Comparison of ENCODE assay signal across 8 cellular contexts in the genomic region with DNA sequence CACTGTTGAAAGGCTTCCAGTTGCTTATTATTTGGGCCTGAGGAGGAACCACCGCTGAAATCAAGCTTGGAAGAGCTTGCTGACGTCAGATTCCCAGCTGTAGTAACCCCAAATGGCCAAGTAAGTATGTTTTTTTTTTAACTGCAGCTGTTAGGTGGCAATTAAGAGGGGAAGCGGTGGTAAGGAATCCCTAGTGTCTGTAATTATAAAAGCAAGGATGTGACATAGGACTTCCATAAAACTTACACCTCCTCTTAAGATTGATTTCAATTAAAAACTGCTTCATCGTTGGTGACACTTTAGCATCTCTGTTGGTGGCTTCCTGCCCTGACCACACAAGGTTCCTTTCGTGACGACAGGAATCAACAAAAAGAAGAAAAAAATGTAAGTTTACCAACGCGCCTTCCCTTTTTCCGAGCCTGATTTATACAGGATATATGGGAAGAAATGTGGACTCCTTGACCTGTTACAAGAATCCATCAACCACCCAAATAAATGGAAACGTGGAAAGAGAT. TPM values are rescaled to one million over a fixed set of nuclear protein-coding genes. Genes with fewer than 3 reads are reported as not detected.
A peak's percentile ranks its signal among the peaks of the same experiment; 100 is the strongest.
DNase-seq lines count a peak whose midpoint lies in the region; ATAC-seq and TF ChIP-seq lines count a peak whose summit lies in the region.

No MANE protein-coding gene starts in this region.

- no peaks in the 10 kb centered on the region for H3K9me3 Mint-ChIP-seq in CD14-positive monocyte
- no peaks in the 10 kb centered on the region for H3K9me3 Mint-ChIP-seq in activated CD4-positive, alpha-beta T cell treated with anti-CD3 and anti-CD28 coated beads, Interleukin-2, amount 10 ng/mL, durations not matched to agents 7 days and 5 days

- peaks cover 0 to 31% of the 10 kb centered on the region in 2 donors for H3K36me3 Mint-ChIP-seq in CD14-positive monocyte
- peaks cover 30% of the 10 kb centered on the region for H3K36me3 Mint-ChIP-seq in activated CD4-positive, alpha-beta T cell treated with anti-CD3 and anti-CD28 coated beads, Interleukin-2, amount 10 ng/mL, durations not matched to agents 7 days and 5 days (ENCODE audit: low read depth)

- peak overlapping the region; percentile 81 to 91 (median 90) for H3K27ac Mint-ChIP-seq in CD14-positive monocyte
- H3K27ac Mint-ChIP-seq in activated CD4-positive, alpha-beta T cell treated with anti-CD3 and anti-CD28 coated beads, Interleukin-2, amount 10 ng/mL, durations not matched to agents 7 days and 5 days, result peak overlapping the region; percentile 98

- H3K4me1 Mint-ChIP-seq in CD14-positive monocyte, result peaks cover 50% of the 10 kb centered on the region
- peaks cover 43% of the 10 kb centered on the region for H3K4me1 Mint-ChIP-seq in activated CD4-positive, alpha-beta T cell treated with anti-CD3 and anti-CD28 coated beads, Interleukin-2, amount 10 ng/mL, durations not matched to agents 7 days and 5 days

- TF ChIP-seq EP300 in esophagus muscularis mucosa (IDR thresholded peaks at IDR 0.05), result no peak

- H3K27me3 ChIP-seq in esophagus muscularis mucosa, result no peaks in the 10 kb centered on the region
- no peaks in the 10 kb centered on the region for H3K27me3 ChIP-seq in neutrophil

- H3K4me3 ChIP-seq in esophagus muscularis mucosa, result peak overlapping the region; percentile 85 to 99 (median 96)
- H3K4me3 ChIP-seq in neutrophil (ENCODE audit: low read depth in 1 of 2, low read length in 1 of 2), result peak overlapping the region; percentile 91 to 100

- intact Hi-C loops in CD14-positive monocyte (cut with micrococcal nuclease) (loop anchor here (5.0 kb wide), 3 partner anchors 72 to 292 kb away; no protein-coding TSS in a partner anchor), esophagus muscularis mucosa (cut with DNase I) (loop anchor here (5.0 to 10.0 kb wide), 4 partner anchors 83 to 290 kb away; partner anchors contain the start of gene PGM2)

- H3K4me1 ChIP-seq in esophagus muscularis mucosa (peaks cover 18 to 48% (median 41%) of the 10 kb centered on the region in 4 donors), neutrophil (ENCODE audit: control insufficient read depth in 1 of 2, insufficient read depth in 1 of 2, low read depth in 1 of 2, low read length in 1 of 2) (peaks cover 54 to 61% of the 10 kb centered on the region in 2 experiments)

- TF ChIP-seq CTCF in CD14-positive monocyte (IDR thresholded peaks at IDR 0.05) (no peak), esophagus muscularis mucosa (IDR thresholded peaks at IDR 0.05) (no peak), neutrophil (IDR thresholded peaks at IDR 0.05) (no peak)

- ATAC-seq in GM21717 (IDR thresholded peaks at IDR 0.05; ENCODE audit: unreplicated experiment) (no peak), HG02623 (IDR thresholded peaks at IDR 0.05; ENCODE audit: unreplicated experiment) (no peak)

- no peaks in the 10 kb centered on the region for H3K27me3 Mint-ChIP-seq in CD14-positive monocyte (ENCODE audit: low read depth in 3 of 3)
- peaks cover 3% of the 10 kb centered on the region for H3K27me3 Mint-ChIP-seq in activated CD4-positive, alpha-beta T cell treated with anti-CD3 and anti-CD28 coated beads, Interleukin-2, amount 10 ng/mL, durations not matched to agents 7 days and 5 days

- CTCF ChIA-PET in activated CD4-positive, alpha-beta T cell treated with anti-CD3 and anti-CD28 coated beads, Interleukin-2, amount 10 ng/mL, durations not matched to agents 7 days and 5 days (lab: Charles Lee), result interaction anchor here (1.1 kb wide), 2 partner anchors 10 to 12 kb away, joined by 3 read pairs; no protein-coding TSS in a partner anchor

- H3K36me3 ChIP-seq in esophagus muscularis mucosa, result no peaks in the 10 kb centered on the region
- peaks cover 4% of the 10 kb centered on the region for H3K36me3 ChIP-seq in neutrophil

- no peak for TF ChIP-seq POLR2A in esophagus muscularis mucosa (IDR thresholded peaks at IDR 0.05; ENCODE audit: low read depth)

- H3K27ac ChIP-seq in esophagus muscularis mucosa (replicated peaks in 1 of 4) (peak overlapping the region; percentile 96 to 99 (median 99)), neutrophil (peak overlapping the region; percentile 95)

- DNase-seq in CD14-positive monocyte (ENCODE audit: low spot score) (no peak), HT-29 (ENCODE audit: low spot score) (peak; percentile 53), esophagus muscularis mucosa (ENCODE audit: extremely low spot score) (peak; percentile 75), NCI-H82 (lab: John Stamatoyannopoulos, UW) (no peak)
- peak; percentile 76 for DNase-seq in activated CD4-positive, alpha-beta T cell treated with anti-CD3 and anti-CD28 coated beads, Interleukin-2, amount 10 ng/mL, durations not matched to agents 7 days and 5 days

- WGBS in esophagus muscularis mucosa, result 1% methylated on average over 10 of the region's 10 CpGs

- peak overlapping the region; percentile 88 to 89 for H3K4me3 Mint-ChIP-seq in CD14-positive monocyte
- peak overlapping the region; percentile 96 for H3K4me3 Mint-ChIP-seq in activated CD4-positive, alpha-beta T cell treated with anti-CD3 and anti-CD28 coated beads, Interleukin-2, amount 10 ng/mL, durations not matched to agents 7 days and 5 days

- POLR2A ChIA-PET in activated CD4-positive, alpha-beta T cell treated with anti-CD3 and anti-CD28 coated beads, Interleukin-2, amount 10 ng/mL, durations not matched to agents 7 days and 5 days (lab: Charles Lee), result interaction anchor here (1.0 kb wide), 1 partner anchor 10 kb away, joined by 4 read pairs; no protein-coding TSS in a partner anchor

- H3K9me3 ChIP-seq in esophagus muscularis mucosa, result no peaks in the 10 kb centered on the region
- no peaks in the 10 kb centered on the region for H3K9me3 ChIP-seq in neutrophil

RNA-seq across cellular contexts. Expression of gene RELL1, which starts 0.9 kb away (rescaled TPM):
- polyA plus RNA-seq in CD14-positive monocyte, result 10 to 100 TPM; 13.3 to 16.2 TPM
- total RNA-seq in HT-29 (2014; rRNA removed; shearing (Covaris generic)), result 29.9 and 32.1 TPM in 2 replicates
- 10 to 100 TPM; 32.3 to 35.1 TPM for total RNA-seq in activated CD4-positive, alpha-beta T cell treated with anti-CD3 and anti-CD28 coated beads, Interleukin-2, amount 10 ng/mL, durations not matched to agents 7 days and 5 days
- 10 to 100 TPM; 44.4 to 83.3 (median 73.6) TPM for total RNA-seq in esophagus muscularis mucosa

Comparison
In these comparisons a context has a peak if more than half of its experiments do, and no peak if none do; other contexts are left out.
1. DNase-seq: peak in HT-29 (single experiment), activated CD4-positive, alpha-beta T cell treated with anti-CD3 and anti-CD28 coated beads, Interleukin-2, amount 10 ng/mL, durations not matched to agents 7 days and 5 days (single experiment) and esophagus muscularis mucosa (single experiment); none in CD14-positive monocyte (single experiment) and NCI-H82 (single experiment).